ENCODE assay signal across 8 cellular contexts in the genomic region with DNA sequence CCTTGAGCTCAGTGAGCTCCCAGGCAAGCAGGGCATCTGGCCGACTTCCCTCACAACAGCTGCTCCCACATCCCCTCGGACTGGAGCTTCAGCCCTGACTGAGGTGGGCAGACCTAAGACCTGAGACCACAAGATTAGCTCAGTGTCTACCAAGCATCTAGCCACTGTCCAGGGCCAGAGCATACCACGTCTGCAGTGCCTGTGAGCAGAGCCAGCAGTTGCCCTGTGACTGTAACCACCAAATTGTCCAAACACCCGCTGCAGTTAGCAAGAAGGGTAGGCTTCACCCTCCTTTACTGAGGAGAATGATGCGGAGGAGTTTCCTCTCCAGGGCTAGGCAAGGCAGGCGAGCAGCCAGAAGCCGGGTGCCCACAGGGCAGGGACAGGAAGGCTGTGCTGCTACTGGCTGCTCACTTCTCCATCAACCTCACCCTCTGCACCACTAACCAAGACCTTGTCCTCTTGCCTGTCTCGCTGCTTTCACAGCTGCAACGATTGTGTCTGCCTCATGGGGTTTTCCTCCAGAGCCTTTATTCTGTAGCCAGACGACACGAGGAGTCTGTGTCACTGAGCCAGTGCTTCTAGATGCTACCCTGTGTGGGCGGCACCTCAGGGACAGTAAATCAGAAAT. TPM values are rescaled to one million over a fixed set of nuclear protein-coding genes. Genes with fewer than 3 reads are reported as not detected.
A peak's percentile ranks its signal among the peaks of the same experiment; 100 is the strongest.
DNase-seq lines count a peak whose midpoint lies in the region; ATAC-seq and TF ChIP-seq lines count a peak whose summit lies in the region.

No MANE protein-coding gene starts in this region.

- H3K4me1 ChIP-seq in ovary (ENCODE audit: insufficient read depth): no peaks in the 10 kb centered on the region

- WGBS in ovary, 3 donors: 38 to 54% (median 43%) methylated on average over 12 of the region's 12 CpGs

- no peak overlapping the region for H3K4me3 ChIP-seq in ovary

- H3K27ac ChIP-seq in temporal lobe (ENCODE audit: low read depth, low read length) (peak overlapping the region; percentile 12), ovary (no peak overlapping the region)

- TF ChIP-seq EP300 in ovary (IDR thresholded peaks at IDR 0.05): no peak

- ATAC-seq in HG03139 (IDR thresholded peaks at IDR 0.05; ENCODE audit: unreplicated experiment) (no peak), HG02970 (IDR thresholded peaks at IDR 0.05; ENCODE audit: low FRiP score, unreplicated experiment) (no peak)

- H3K27me3 ChIP-seq in ovary: no peaks in the 10 kb centered on the region

- DNase-seq in activated naive CD4-positive, alpha-beta T cell treated with Interleukin-2 at 50 U/mL for 16 hours: peak; percentile 39
- no peak for DNase-seq in activated naive CD4-positive, alpha-beta T cell (lab: John Stamatoyannopoulos, UW)
- DNase-seq in activated T-cell treated with anti-CD3 and anti-CD28 coated beads, Interleukin-2, amount 50 U/mL, for 1 hour: peak; percentile 48
- DNase-seq in medulla oblongata (ENCODE audit: extremely low spot score) (peak; percentile 20), ovary (no peak)

- TF ChIP-seq CTCF in ovary (IDR thresholded peaks at IDR 0.05): no peak

- intact Hi-C loops in ovary (cut with DNase I): no loop called here

- H3K36me3 ChIP-seq in ovary: no peaks in the 10 kb centered on the region

- no peaks in the 10 kb centered on the region for H3K9me3 ChIP-seq in ovary

- TF ChIP-seq POLR2A in ovary (IDR thresholded peaks at IDR 0.05): no peak

RNA-seq across cellular contexts. Expression of a gene that starts 53.9 kb away (rescaled TPM):
- total RNA-seq in temporal lobe (32.0 TPM), ovary (10 to 100 TPM; 24.9 to 65.0 (median 41.7) TPM)
- 10 to 100 TPM; 23.6 to 66.7 TPM for polyA plus RNA-seq in ovary

Comparison
In these comparisons a context has a peak if more than half of its experiments do, and no peak if none do; other contexts are left out.
1. DNase-seq: peak in activated naive CD4-positive, alpha-beta T cell treated with Interleukin-2 at 50 U/mL for 16 hours (single experiment), activated T-cell treated with anti-CD3 and anti-CD28 coated beads, Interleukin-2, amount 50 U/mL, for 1 hour (single experiment) and medulla oblongata (single experiment); none in activated naive CD4-positive, alpha-beta T cell (0 of 4) and ovary (0 of 5).